20 cellular contexts compared by ENCODE assay signal in the genomic region with DNA sequence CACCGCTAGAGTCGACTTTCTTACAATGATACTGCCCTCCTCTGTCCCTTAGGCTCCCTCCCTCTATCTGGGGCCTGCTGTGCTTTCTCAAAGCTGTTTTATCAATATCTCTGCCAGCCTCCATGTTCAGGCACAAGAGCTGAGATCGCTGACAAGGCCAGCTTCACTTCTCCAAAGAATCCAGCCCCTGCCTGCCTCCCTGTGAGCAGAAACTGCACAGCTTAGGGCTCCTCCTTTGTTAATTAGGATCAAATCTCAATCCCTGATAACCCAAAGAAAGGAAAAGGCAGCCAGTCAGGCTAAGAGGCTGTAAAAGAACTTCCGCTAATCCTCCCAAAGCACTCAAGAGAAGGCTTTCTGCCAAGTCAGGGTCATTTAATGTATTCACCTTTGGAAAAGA.
DNase-seq lines count a peak whose midpoint lies in the region; ATAC-seq and TF ChIP-seq lines count a peak whose summit lies in the region.
"Had no signal": no experiment of that assay in that cellular context is flagged by ENCODE, and none has a peak within 500 bp of the region (broad histone marks: within the 10 kb centered on the region; RNA-seq: fewer than 3 reads in every experiment).

No MANE protein-coding gene starts in this region.

- no peak for TF ChIP-seq CTCF in retinal pigment epithelial cell (conservative IDR thresholded peaks at IDR 0.05; ENCODE audit: low read depth, low read length)

- no peak for ATAC-seq in HG02981 (IDR thresholded peaks at IDR 0.05; ENCODE audit: unreplicated experiment)
- ATAC-seq: activated CD8-positive, alpha-beta memory T cell treated with anti-CD3 and anti-CD28 coated beads, Interleukin-2, amount 10 ng/mL, durations not matched to agents 7 days and 5 days; activated naive CD4-positive, alpha-beta T cell treated with anti-CD3 and anti-CD28 coated beads, Interleukin-2, amount 50 U/mL, for 72 hours; left lung had no signal

- DNase-seq in NCI-H1105 treated with DMSO at 0.1 percent for 48 hours (lab: John Stamatoyannopoulos, UW) (peak; percentile 67), NCI-H1105 (lab: John Stamatoyannopoulos, UW) (no peak), NCI-H524 treated with DMSO at 0.1 percent for 48 hours (lab: John Stamatoyannopoulos, UW) (peak; percentile 64), fibroblast of peridontal ligament (ENCODE audit: extremely low read depth) (peak; percentile 13), retinal pigment epithelial cell (ENCODE audit: low read depth) (peak; percentile 62)
- DNase-seq in central memory CD4-positive, alpha-beta T cell = no peak
- DNase-seq in effector CD8-positive, alpha-beta T cell (lab: John Stamatoyannopoulos, UW) = no peak
- DNase-seq: activated CD4-positive, alpha-beta T cell treated with anti-CD3 and anti-CD28 coated beads for 4 hours; activated CD8-positive, alpha-beta memory T cell treated with anti-CD3 and anti-CD28 coated beads, Interleukin-2, amount 10 ng/mL, durations not matched to agents 7 days and 5 days; GDM1; glutamatergic neuron; left lung; MG63; NCI-H187; nucleus accumbens; stimulated activated CD4-positive, alpha-beta T cell treated with anti-CD3 and anti-CD28 coated beads, Interleukin-15, amount 100 ng/mL, for 24 hours; SW 1271 had no signal

- H3K4me3 ChIP-seq in retinal pigment epithelial cell (ENCODE audit: low read length) = no peak overlapping the region
- H3K4me3 ChIP-seq: BLaER1, left lung, MG63 had no signal

Comparison
In these comparisons a context has a peak if more than half of its experiments do, and no peak if none do; other contexts are left out.
1. DNase-seq: peak in NCI-H1105 treated with DMSO at 0.1 percent for 48 hours (single experiment), NCI-H524 treated with DMSO at 0.1 percent for 48 hours (single experiment), fibroblast of peridontal ligament (single experiment) and retinal pigment epithelial cell (single experiment); none in NCI-H1105 (single experiment), central memory CD4-positive, alpha-beta T cell (single experiment) and effector CD8-positive, alpha-beta T cell (single experiment).